In genomic region chr10:101267776-101268175, GRCh38 we compare ENCODE assay signal across 28 cellular contexts. TPM values are rescaled to one million over a fixed set of nuclear protein-coding genes. Genes with fewer than 3 reads are reported as not detected.
"Had no signal": no experiment of that assay in that cellular context is flagged by ENCODE, and none has a peak within 500 bp of the region (broad histone marks: within the 10 kb centered on the region; RNA-seq: fewer than 3 reads in every experiment).

No MANE protein-coding gene starts in this region.

- H3K4me3 ChIP-seq: adrenal gland had no signal

- H3K36me3 Mint-ChIP-seq: activated naive CD8-positive, alpha-beta T cell treated with anti-CD3 and anti-CD28 coated beads, Interleukin-2, amount 10 ng/mL, durations not matched to agents 7 days and 5 days; WTC11 had no signal

- ATAC-seq: activated T-helper 17 cell treated with anti-CD3 and anti-CD28 coated beads, Interleukin-2, amount 50 U/mL, for 72 hours; T-helper 17 cell had no signal

- H3K9me3 Mint-ChIP-seq: activated CD4-positive, alpha-beta T cell treated with anti-CD3 and anti-CD28 coated beads, Interleukin-2, amount 10 ng/mL, durations not matched to agents 24 days and 14 days; activated naive CD8-positive, alpha-beta T cell treated with anti-CD3 and anti-CD28 coated beads, Interleukin-2, amount 10 ng/mL, durations not matched to agents 7 days and 5 days; activated T-helper 17 cell treated with anti-CD3 and anti-CD28 coated beads, Interleukin-2, amount 50 U/mL, for 72 hours; WTC11 had no signal

- H3K9me3 ChIP-seq: adrenal gland had no signal

- DNase-seq: activated CD4-positive, alpha-beta T cell treated with anti-CD3 and anti-CD28 coated beads, Interleukin-2, amount 10 ng/mL, durations not matched to agents 24 days and 14 days; activated CD4-positive, alpha-beta T cell treated with anti-CD3 and anti-CD28 coated beads, Interleukin-2, amount 50 U/mL, for 48 hours; activated CD4-positive, CD25-positive, alpha-beta regulatory T cell treated with anti-CD3 and anti-CD28 coated beads, Interleukin-2, amount 50 U/mL, for 72 hours; activated CD8-positive, alpha-beta memory T cell treated with anti-CD3 and anti-CD28 coated beads for 24 hours; activated gamma-delta T cell treated with Interleukin-2 at 50 U/mL for 16 hours; activated naive CD4-positive, alpha-beta T cell treated with anti-CD3 and anti-CD28 coated beads, Interleukin-2, amount 50 U/mL, for 16 hours; activated naive CD8-positive, alpha-beta T cell treated with anti-CD3 and anti-CD28 coated beads, Interleukin-2, amount 10 ng/mL, durations not matched to agents 7 days and 5 days; activated T-cell treated with anti-CD3 and anti-CD28 coated beads for 4 hours; activated T-cell treated with anti-CD3 and anti-CD28 coated beads, Interleukin-2, amount 50 U/mL, for 48 hours; adrenal gland; anterior cingulate cortex; central memory CD4-positive, alpha-beta T cell; KG1; NCI-H1092; NCI-H1930; NCI-H2107; NCI-H2171 treated with DMSO at 0.1 percent for 48 hours; NCI-H226; NCI-H526; NCI-H774; SIG-M5; T-helper 17 cell; T-helper 9 cell had no signal

- H3K27ac Mint-ChIP-seq: activated CD4-positive, alpha-beta T cell treated with anti-CD3 and anti-CD28 coated beads, Interleukin-2, amount 10 ng/mL, durations not matched to agents 24 days and 14 days; activated naive CD8-positive, alpha-beta T cell treated with anti-CD3 and anti-CD28 coated beads, Interleukin-2, amount 10 ng/mL, durations not matched to agents 7 days and 5 days; activated T-helper 17 cell treated with anti-CD3 and anti-CD28 coated beads, Interleukin-2, amount 50 U/mL, for 72 hours; T-helper 17 cell had no signal

- H3K4me1 ChIP-seq: adrenal gland had no signal

- H3K36me3 ChIP-seq: adrenal gland had no signal

- H3K4me1 Mint-ChIP-seq: activated CD4-positive, alpha-beta T cell treated with anti-CD3 and anti-CD28 coated beads, Interleukin-2, amount 10 ng/mL, durations not matched to agents 24 days and 14 days had no signal

- H3K4me3 Mint-ChIP-seq: activated CD4-positive, alpha-beta T cell treated with anti-CD3 and anti-CD28 coated beads, Interleukin-2, amount 10 ng/mL, durations not matched to agents 24 days and 14 days; activated naive CD8-positive, alpha-beta T cell treated with anti-CD3 and anti-CD28 coated beads, Interleukin-2, amount 10 ng/mL, durations not matched to agents 7 days and 5 days; activated T-helper 17 cell treated with anti-CD3 and anti-CD28 coated beads, Interleukin-2, amount 50 U/mL, for 72 hours; T-helper 17 cell had no signal

- H3K27ac ChIP-seq: adrenal gland had no signal

RNA-seq across cellular contexts. Expression of gene LBX1, which starts 38.5 kb away (rescaled TPM):
- total RNA-seq: activated CD4-positive, alpha-beta T cell treated with anti-CD3 and anti-CD28 coated beads, Interleukin-2, amount 10 ng/mL, durations not matched to agents 24 days and 14 days; activated naive CD8-positive, alpha-beta T cell treated with anti-CD3 and anti-CD28 coated beads, Interleukin-2, amount 10 ng/mL, durations not matched to agents 7 days and 5 days; activated T-helper 17 cell treated with anti-CD3 and anti-CD28 coated beads, Interleukin-2, amount 50 U/mL, for 72 hours; M059J; OCI-LY7; RPMI7951; T-helper 17 cell; WTC11 had no signal
